Comparison of ENCODE assay signal across 8 cellular contexts in the genomic region with DNA sequence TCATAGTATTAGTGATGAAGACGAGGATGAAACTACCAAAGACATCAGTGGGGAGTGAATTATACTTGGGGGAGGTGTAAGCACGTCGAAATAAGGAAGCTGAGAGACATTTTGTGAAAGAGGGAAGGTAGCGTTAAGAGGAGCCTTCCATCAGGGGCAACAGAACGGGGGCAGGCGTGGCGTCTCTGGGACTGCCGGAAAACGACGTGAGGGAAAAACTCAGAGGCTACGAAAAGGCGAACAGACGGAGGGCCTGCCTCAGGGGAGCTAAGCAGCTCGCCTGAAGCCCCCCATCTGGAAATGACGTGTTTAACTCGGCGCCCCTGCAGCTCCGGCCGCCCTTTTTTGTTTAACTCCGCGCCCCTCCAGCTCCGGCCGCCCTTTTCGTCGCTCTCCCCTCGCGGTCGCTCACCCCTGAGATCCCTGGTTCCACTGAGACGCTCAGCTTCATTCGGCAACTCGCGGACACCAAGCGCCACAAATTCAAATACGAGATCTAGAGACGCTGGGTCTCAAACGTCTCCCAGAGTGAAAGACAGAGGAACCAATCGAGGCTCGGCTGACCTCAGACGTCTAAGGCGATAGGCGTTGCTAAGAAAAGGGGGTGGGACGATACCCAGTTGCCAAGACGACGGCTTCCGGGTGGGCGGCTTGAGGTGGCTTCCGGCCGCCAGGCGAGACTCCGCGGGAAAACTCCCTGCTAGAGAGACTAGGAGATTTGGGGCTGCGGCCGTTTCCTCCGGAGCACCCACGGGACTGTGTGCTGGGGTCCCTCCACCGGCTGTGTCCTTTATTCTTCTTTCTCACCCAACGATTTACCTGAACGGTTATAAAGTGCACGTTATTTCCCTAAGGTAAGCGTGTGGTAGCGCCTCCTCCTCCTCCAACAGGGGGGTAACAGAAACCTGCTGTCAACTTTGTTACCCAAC.
DNase-seq lines count a peak whose midpoint lies in the region; ATAC-seq, FAIRE-seq and TF ChIP-seq lines count a peak whose summit lies in the region.

No MANE protein-coding gene starts in this region.

- ATAC-seq in GM18873 (IDR thresholded peaks at IDR 0.05; ENCODE audit: low FRiP score, unreplicated experiment) (peak; percentile 99), HG03135 (IDR thresholded peaks at IDR 0.05; ENCODE audit: unreplicated experiment) (peak; percentile 99)

- DNase-seq in AG04450 (ENCODE audit: low read depth, low spot score) (peak; percentile 97), NCI-H2196 (lab: John Stamatoyannopoulos, UW; ENCODE audit: unreplicated experiment) (peak; percentile 84), bronchial epithelial cell (ENCODE audit: low read depth) (peak; percentile 98), iPS-NIHi11 (ENCODE audit: low spot score) (peak; percentile 96), small intestine (peak; percentile 98)

- H3K27me3 ChIP-seq in AG04450 (ENCODE audit: control insufficient read depth, insufficient read depth, low read length): no peaks in the 10 kb centered on the region
- H3K27me3 ChIP-seq in bronchial epithelial cell (ENCODE audit: control insufficient read depth, insufficient read depth, low read length): no peaks in the 10 kb centered on the region
- H3K27me3 ChIP-seq in small intestine (ENCODE audit: control insufficient read depth in 2 of 2, insufficient read depth in 2 of 2, low read length in 2 of 2): no peaks in the 10 kb centered on the region

- no peaks in the 10 kb centered on the region for H3K36me3 ChIP-seq in bronchial epithelial cell (ENCODE audit: control insufficient read depth, insufficient read depth, low read length)
- no peaks in the 10 kb centered on the region for H3K36me3 ChIP-seq in small intestine (ENCODE audit: control insufficient read depth in 2 of 2, insufficient read depth in 2 of 2, low read length in 2 of 2)

- FAIRE-seq in bronchial epithelial cell (lab: Jason Lieb, UNC): no peak
- FAIRE-seq in small intestine (lab: Jason Lieb, UNC): no peak

- H3K9me3 ChIP-seq in AG04450 (ENCODE audit: control insufficient read depth, insufficient read depth, low read length) (no peaks in the 10 kb centered on the region; the same call in 1 of the 2 replicates), small intestine (ENCODE audit: control insufficient read depth, low read depth) (no peaks in the 10 kb centered on the region)

- POLR2A ChIA-PET in AG04450 (lab: Yijun Ruan, JAX): no interaction called here

- H3K27ac ChIP-seq in AG04450 (ENCODE audit: low read depth, low read length): peak overlapping the region; percentile 69
- peak overlapping the region; percentile 58 for H3K27ac ChIP-seq in VCaP
- peak overlapping the region in 1 of 2 donors; percentile 26 for H3K27ac ChIP-seq in small intestine (ENCODE audit: low read depth in 1 of 2, low read length in 1 of 2)

- WGBS in small intestine, 3 donors: 0% methylated on average over 61 of the region's 61 CpGs

- no peak for TF ChIP-seq CTCF in AG04450 (IDR thresholded peaks at IDR 0.05; ENCODE audit: low read depth, low read length)
- TF ChIP-seq CTCF in VCaP (conservative IDR thresholded peaks at IDR 0.05): no peak
- no peak for TF ChIP-seq CTCF in bronchial epithelial cell (IDR thresholded peaks at IDR 0.05; ENCODE audit: insufficient read depth, low read length, severe bottlenecking)

- H3K4me3 ChIP-seq in AG04450 (ENCODE audit: low read depth, low read length) (peak overlapping the region; percentile 88), bronchial epithelial cell (ENCODE audit: low read depth, low read length) (peak overlapping the region; percentile 85), small intestine (ENCODE audit: low read depth in 1 of 2, low read length in 2 of 2) (peak overlapping the region; percentile 64 to 76)

- H3K4me1 ChIP-seq in small intestine (ENCODE audit: control insufficient read depth in 2 of 2, insufficient read depth in 1 of 2, low read depth in 1 of 2, low read length in 1 of 2): peaks cover 0 to 2% of the 10 kb centered on the region in 2 donors

- CTCF ChIA-PET in AG04450 (lab: Charles Lee): interaction anchor here (0.5 to 2.7 kb wide), 7 partner anchors 18 to 1292 kb away, joined by 3 to 14 read pairs (median 4); no protein-coding TSS in a partner anchor
